20 cellular contexts compared by ENCODE assay signal in genomic region chr17:82076018-82076784, GRCh38. TPM values are rescaled to one million over a fixed set of nuclear protein-coding genes. Genes with fewer than 3 reads are reported as not detected.
A peak's percentile ranks its signal among the peaks of the same experiment; 100 is the strongest.
DNase-seq lines count a peak whose midpoint lies in the region; ATAC-seq and TF ChIP-seq lines count a peak whose summit lies in the region.
"Had no signal": no experiment of that assay in that cellular context is flagged by ENCODE, and none has a peak within 500 bp of the region (broad histone marks: within the 10 kb centered on the region; RNA-seq: fewer than 3 reads in every experiment).

No MANE protein-coding gene starts in this region.

- H3K27me3 ChIP-seq in Panc1 (ENCODE audit: control insufficient read depth, insufficient read depth, low read length) = no peaks in the 10 kb centered on the region
- H3K27me3 ChIP-seq: gastrocnemius medialis, transverse colon had no signal

- no peak for DNase-seq in activated naive CD4-positive, alpha-beta T cell (lab: John Stamatoyannopoulos, UW)
- DNase-seq in Panc1 (ENCODE audit: low read depth, low spot score) (no peak), type B pancreatic cell (ENCODE audit: extremely low spot score, unreplicated experiment) (no peak), AML-193 (lab: John Stamatoyannopoulos, UW) (no peak), HPDE6-E6E7 (ENCODE audit: extremely low spot score) (no peak)
- DNase-seq: activated B cell treated with CpG ODN at 0.5 μM for 24 hours; activated T-cell treated with anti-CD3 and anti-CD28 coated beads, Interleukin-2, amount 50 U/mL, for 72 hours; CD8-positive, alpha-beta memory T cell; dermis blood vessel endothelial cell; DMS79 treated with DMSO at 0.1 percent for 48 hours; gastrocnemius medialis; left cardiac atrium; SHP77 treated with DMSO at 0.1 percent for 48 hours; T-helper 2 cell; transverse colon had no signal

- H3K9me3 Mint-ChIP-seq in activated naive CD4-positive, alpha-beta T cell treated with anti-CD3 and anti-CD28 coated beads, Interleukin-2, amount 50 U/mL, for 24 hours = no peaks in the 10 kb centered on the region
- no peaks in the 10 kb centered on the region for H3K9me3 Mint-ChIP-seq in type B pancreatic cell
- H3K9me3 Mint-ChIP-seq: activated B cell treated with CpG ODN at 0.5 μM for 24 hours; activated T-cell treated with anti-CD3 and anti-CD28 coated beads, Interleukin-2, amount 50 U/mL, for 72 hours; CD8-positive, alpha-beta memory T cell had no signal

- POLR2A ChIA-PET in Panc1 (lab: Charles Lee) = interaction anchor here (0.6 kb wide), 1 partner anchor 182 kb away, joined by 3 read pairs; no protein-coding TSS in a partner anchor

- CTCF ChIA-PET in Panc1 (lab: Charles Lee) = interaction anchor here (0.5 kb wide), 1 partner anchor 60 kb away, joined by 3 read pairs; no protein-coding TSS in a partner anchor

- H3K4me1 ChIP-seq in Panc1 (ENCODE audit: control insufficient read depth, insufficient read depth, low read length) = peaks cover 25% of the 10 kb centered on the region
- H3K4me1 ChIP-seq: gastrocnemius medialis, psoas muscle had no signal

- H3K4me3 ChIP-seq in Panc1 (ENCODE audit: low read depth in 2 of 2, low read length in 2 of 2) = no peak overlapping the region
- H3K4me3 ChIP-seq: gastrocnemius medialis, psoas muscle, transverse colon had no signal

- intact Hi-C loops in Panc1 (cut with micrococcal nuclease; ENCODE audit: unreplicated experiment) = no loop called here

- in situ Hi-C loops in Panc1 (cut with HindIII; ENCODE audit: low pct_unique_long_range_greater_than_20kb, low sequenced_read_pairs) = no loop called here

- H3K4me1 Mint-ChIP-seq in activated naive CD4-positive, alpha-beta T cell treated with anti-CD3 and anti-CD28 coated beads, Interleukin-2, amount 50 U/mL, for 24 hours = no peaks in the 10 kb centered on the region
- H3K4me1 Mint-ChIP-seq in type B pancreatic cell (ENCODE audit: unreplicated experiment) = no peaks in the 10 kb centered on the region
- H3K4me1 Mint-ChIP-seq: activated B cell treated with CpG ODN at 0.5 μM for 24 hours; CD8-positive, alpha-beta memory T cell; mesothelial cell of epicardium had no signal

- TF ChIP-seq CTCF in Panc1 (IDR thresholded peaks at IDR 0.05) (no peak), type B pancreatic cell (conservative IDR thresholded peaks at IDR 0.05) (no peak)

- no TSS peak for BruUV-seq in Panc1 (replicated peaks; lab: Mats Ljungman, UMichigan)

- H3K27ac ChIP-seq in Panc1 (ENCODE audit: low read length) = peak overlapping the region; percentile 70
- H3K27ac ChIP-seq: gastrocnemius medialis, psoas muscle, transverse colon had no signal

- H3K27ac Mint-ChIP-seq in activated naive CD4-positive, alpha-beta T cell treated with anti-CD3 and anti-CD28 coated beads, Interleukin-2, amount 50 U/mL, for 24 hours = peak overlapping the region; percentile 23
- H3K27ac Mint-ChIP-seq in type B pancreatic cell = peak overlapping the region; percentile 43
- H3K27ac Mint-ChIP-seq: activated B cell treated with CpG ODN at 0.5 μM for 24 hours; activated T-cell treated with anti-CD3 and anti-CD28 coated beads, Interleukin-2, amount 50 U/mL, for 72 hours had no signal

- H3K36me3 Mint-ChIP-seq in activated naive CD4-positive, alpha-beta T cell treated with anti-CD3 and anti-CD28 coated beads, Interleukin-2, amount 50 U/mL, for 24 hours = no peaks in the 10 kb centered on the region
- no peaks in the 10 kb centered on the region for H3K36me3 Mint-ChIP-seq in type B pancreatic cell

- H3K27me3 Mint-ChIP-seq in activated naive CD4-positive, alpha-beta T cell treated with anti-CD3 and anti-CD28 coated beads, Interleukin-2, amount 50 U/mL, for 24 hours = no peaks in the 10 kb centered on the region
- peaks cover 15% of the 10 kb centered on the region for H3K27me3 Mint-ChIP-seq in type B pancreatic cell
- H3K27me3 Mint-ChIP-seq: CD8-positive, alpha-beta memory T cell had no signal

- H3K9me3 ChIP-seq in Panc1 (ENCODE audit: control insufficient read depth, insufficient read depth, low read depth, low read length) = no peaks in the 10 kb centered on the region
- H3K9me3 ChIP-seq: gastrocnemius medialis, psoas muscle, transverse colon had no signal

- H3K4me3 Mint-ChIP-seq in activated naive CD4-positive, alpha-beta T cell treated with anti-CD3 and anti-CD28 coated beads, Interleukin-2, amount 50 U/mL, for 24 hours = no peak overlapping the region
- no peak overlapping the region for H3K4me3 Mint-ChIP-seq in type B pancreatic cell
- H3K4me3 Mint-ChIP-seq: activated B cell treated with CpG ODN at 0.5 μM for 24 hours; activated T-cell treated with anti-CD3 and anti-CD28 coated beads, Interleukin-2, amount 50 U/mL, for 72 hours; mesothelial cell of epicardium had no signal

- H3K36me3 ChIP-seq in Panc1 (ENCODE audit: control insufficient read depth, insufficient read depth, low read length) = no peaks in the 10 kb centered on the region; the same call in 1 of the 2 replicates

- ATAC-seq in Panc1 (peak; percentile 26), esophagus mucosa (peak; percentile 26), HG03571 (IDR thresholded peaks at IDR 0.05; ENCODE audit: unreplicated experiment) (no peak)

RNA-seq across cellular contexts. Expression of gene DUS1L, which starts 10.6 kb away (rescaled TPM):
- 115 TPM for total RNA-seq in Panc1 (2021; ENCODE audit: unreplicated experiment)
- 157 TPM for polyA plus RNA-seq in Panc1 (2012; ENCODE audit: insufficient read length)
- 78.4 TPM for total RNA-seq in esophagus mucosa
- total RNA-seq in type B pancreatic cell (ENCODE audit: low replicate concordance) = 97.0 and 97.1 TPM in 2 replicates

RNA-seq across cellular contexts. Expression of gene FASN, which starts 21.8 kb away (rescaled TPM):
- 956 TPM for total RNA-seq in Panc1 (2021; ENCODE audit: unreplicated experiment)
- polyA plus RNA-seq in Panc1 (2012; ENCODE audit: insufficient read length) = 789 TPM
- total RNA-seq in esophagus mucosa = 352 TPM
- total RNA-seq in type B pancreatic cell (ENCODE audit: low replicate concordance) = 228 and 326 TPM in 2 replicates

RNA-seq across cellular contexts. Expression of gene GPS1, which starts 24.5 kb away (rescaled TPM):
- total RNA-seq in Panc1 (2021; ENCODE audit: unreplicated experiment) = 175 TPM
- polyA plus RNA-seq in Panc1 (2012; ENCODE audit: insufficient read length) = 263 TPM
- 59.3 TPM for total RNA-seq in esophagus mucosa
- total RNA-seq in type B pancreatic cell (ENCODE audit: low replicate concordance) = 111 and 112 TPM in 2 replicates

RNA-seq across cellular contexts. Expression of gene RFNG, which starts 24.6 kb away (rescaled TPM):
- total RNA-seq in Panc1 (2021; ENCODE audit: unreplicated experiment) = 43.4 TPM
- polyA plus RNA-seq in Panc1 (2012; ENCODE audit: insufficient read length) = 54.6 TPM
- 21.6 TPM for total RNA-seq in esophagus mucosa
- 35.9 and 43.4 TPM in 2 replicates for total RNA-seq in type B pancreatic cell (ENCODE audit: low replicate concordance)

RNA-seq across cellular contexts. Expression of gene DCXR, which starts 38.7 kb away (rescaled TPM):
- total RNA-seq in Panc1 (2021; ENCODE audit: unreplicated experiment) (128 TPM), esophagus mucosa (138 TPM), type B pancreatic cell (ENCODE audit: low replicate concordance) (158 and 175 TPM in 2 replicates)
- 148 TPM for polyA plus RNA-seq in Panc1 (2012; ENCODE audit: insufficient read length)
